1 cellular context compared by ENCODE assay signal in the genomic region with DNA sequence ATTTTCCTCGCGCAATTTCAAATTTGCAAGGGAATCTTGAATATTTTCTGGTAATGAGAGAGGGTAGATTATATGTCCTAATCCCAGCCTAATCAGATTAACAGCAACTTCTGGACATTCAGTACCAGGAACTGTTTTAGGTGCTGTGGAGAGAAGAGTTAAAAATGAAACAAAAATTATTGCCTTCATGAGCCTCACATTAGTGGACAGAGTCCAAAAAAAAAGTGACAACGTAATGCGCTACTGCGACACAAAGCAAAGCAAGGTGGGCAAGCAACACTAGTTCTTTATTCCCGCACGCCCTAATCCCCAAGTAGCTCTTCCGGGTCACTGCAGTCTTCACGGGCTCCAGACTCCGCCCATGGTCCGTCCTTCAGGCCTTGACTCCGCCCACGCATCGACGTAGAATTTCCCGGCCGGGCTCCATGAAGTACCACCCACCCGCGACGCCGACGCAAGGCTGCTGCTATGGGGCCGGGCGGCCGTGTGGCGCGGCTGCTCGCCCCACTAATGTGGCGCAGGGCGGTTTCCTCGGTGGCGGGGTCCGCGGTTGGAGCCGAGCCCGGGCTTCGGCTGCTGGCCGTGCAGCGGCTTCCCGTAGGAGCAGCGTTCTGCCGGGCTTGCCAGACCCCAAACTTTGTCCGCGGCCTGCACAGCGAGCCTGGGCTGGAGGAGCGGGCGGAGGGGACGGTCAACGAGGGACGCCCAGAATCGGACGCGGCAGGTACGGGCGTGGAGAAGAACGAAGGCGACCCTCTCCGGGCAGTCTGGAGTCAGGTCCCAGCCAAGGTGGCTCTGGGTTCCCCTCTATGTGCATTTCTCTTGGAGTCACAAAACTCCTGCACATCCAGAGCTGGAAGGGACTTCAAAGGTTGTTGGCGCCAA.
TF ChIP-seq lines count a peak whose summit lies in the region.

Gene MALSU1, plus strand, starts transcription at position 455 of the 885 bp plus-strand sequence. Its CDS starts 14 bp downstream, at position 469.

TF ChIP-seq in HepG2, 621 proteins besides CTCF, POLR2A, EP300 and RAD21 (continued from another document and continues in another):
- TF ChIP-seq PHF20 (CRISPR knock-in tag; IDR thresholded peaks at IDR 0.05): peak; percentile 87
- no peak; the same call in 1 of the 2 replicates for TF ChIP-seq ZBTB1 (CRISPR knock-in tag; IDR thresholded peaks at IDR 0.05; ENCODE audit: borderline replicate concordance)
- TF ChIP-seq ZBTB33 (CRISPR knock-in tag; IDR thresholded peaks at IDR 0.05): no peak
- TF ChIP-seq TMF1 (CRISPR knock-in tag; IDR thresholded peaks at IDR 0.05; ENCODE audit: low read depth): no peak; the same call in 1 of the 2 replicates
- 0 out of 2 replicates have a peak, but pooled peaks have one; percentile 20 for TF ChIP-seq ZNF572 (CRISPR knock-in tag; IDR thresholded peaks at IDR 0.05)
- TF ChIP-seq ZNF335 (CRISPR knock-in tag; IDR thresholded peaks at IDR 0.05): no peak
- peak; percentile 86; the same call in 1 of the 2 replicates for TF ChIP-seq HDAC2 (CRISPR knock-in tag; IDR thresholded peaks at IDR 0.05)
- peak; percentile 87 for TF ChIP-seq ARHGAP35 (CRISPR knock-in tag; IDR thresholded peaks at IDR 0.05; ENCODE audit: borderline replicate concordance)
- TF ChIP-seq NR2F1 (CRISPR knock-in tag; IDR thresholded peaks at IDR 0.05): no peak
- no peak for TF ChIP-seq RNF219 (CRISPR knock-in tag; IDR thresholded peaks at IDR 0.05)
- TF ChIP-seq ZFP36 (IDR thresholded peaks at IDR 0.05; ENCODE audit: borderline replicate concordance, low read depth, low read length, partially characterized antibody): no peak
- TF ChIP-seq ZNF264 (CRISPR knock-in tag; IDR thresholded peaks at IDR 0.05): 0 out of 2 replicates have a peak, but pooled peaks have one; percentile 21
- TF ChIP-seq NFYB (CRISPR knock-in tag; IDR thresholded peaks at IDR 0.05): peak; percentile 28
- TF ChIP-seq KDM5A (IDR thresholded peaks at IDR 0.05; ENCODE audit: borderline replicate concordance, low read length): peak; percentile 80
- peak; percentile 80 for TF ChIP-seq ZMAT3 (CRISPR knock-in tag; conservative IDR thresholded peaks at IDR 0.05)
- TF ChIP-seq STAG1 (CRISPR knock-in tag; IDR thresholded peaks at IDR 0.05): no peak; the same call in 1 of the 2 replicates
- 0 out of 2 replicates have a peak, but pooled peaks have one; percentile 53 for TF ChIP-seq DNMT3B (CRISPR knock-in tag; conservative IDR thresholded peaks at IDR 0.05)
- TF ChIP-seq PBX2 (CRISPR knock-in tag; IDR thresholded peaks at IDR 0.05): no peak
- 0 out of 2 replicates have a peak, but pooled peaks have one; percentile 64 for TF ChIP-seq ZNF329 (CRISPR knock-in tag; IDR thresholded peaks at IDR 0.05; ENCODE audit: low read depth)
- TF ChIP-seq CCDC6 (CRISPR knock-in tag; IDR thresholded peaks at IDR 0.05): peak; percentile 80
- peak; percentile 85 for TF ChIP-seq ZNF280B (CRISPR knock-in tag; IDR thresholded peaks at IDR 0.05; ENCODE audit: borderline replicate concordance)
- TF ChIP-seq NCOA5 (CRISPR knock-in tag; IDR thresholded peaks at IDR 0.05): no peak
- no peak for TF ChIP-seq ZNF850 (CRISPR knock-in tag; conservative IDR thresholded peaks at IDR 0.05)
- TF ChIP-seq TCF7L2 (IDR thresholded peaks at IDR 0.05; ENCODE audit: low read depth, low read length): no peak
- no peak for TF ChIP-seq PRMT3 (CRISPR knock-in tag; IDR thresholded peaks at IDR 0.05; ENCODE audit: borderline replicate concordance, low read depth)
- peak; percentile 32; the same call in 1 of the 2 replicates for TF ChIP-seq HCFC1 (IDR thresholded peaks at IDR 0.05; ENCODE audit: low read depth, low read length)
- TF ChIP-seq SP2 (CRISPR knock-in tag; IDR thresholded peaks at IDR 0.05): no peak
- peak; percentile 92; the same call in 1 of the 2 replicates for TF ChIP-seq ZNF160 (CRISPR knock-in tag; IDR thresholded peaks at IDR 0.05)
- TF ChIP-seq CENPX (CRISPR knock-in tag; IDR thresholded peaks at IDR 0.05): no peak
- peak; percentile 96 for TF ChIP-seq ZNF883 (CRISPR knock-in tag; IDR thresholded peaks at IDR 0.05; ENCODE audit: not compliant biosample characterization)
- peak; percentile 89 for TF ChIP-seq EED (CRISPR knock-in tag; IDR thresholded peaks at IDR 0.05)
- TF ChIP-seq RARG (CRISPR knock-in tag; IDR thresholded peaks at IDR 0.05; ENCODE audit: low read depth): no peak
- TF ChIP-seq MXD3 (CRISPR knock-in tag; IDR thresholded peaks at IDR 0.05): peak; percentile 75
- no peak for TF ChIP-seq ZNF30 (CRISPR knock-in tag; IDR thresholded peaks at IDR 0.05)
- no peak for TF ChIP-seq ZBTB8A (CRISPR knock-in tag; IDR thresholded peaks at IDR 0.05; ENCODE audit: borderline replicate concordance, low read depth)
- no peak for TF ChIP-seq ZBTB46 (CRISPR knock-in tag; IDR thresholded peaks at IDR 0.05; ENCODE audit: borderline replicate concordance)
- TF ChIP-seq CHCHD3 (CRISPR knock-in tag; IDR thresholded peaks at IDR 0.05): 0 out of 2 replicates have a peak, but pooled peaks have one; percentile 88
- TF ChIP-seq ZNF614 (CRISPR knock-in tag; IDR thresholded peaks at IDR 0.05; ENCODE audit: borderline replicate concordance): no peak
- TF ChIP-seq ZNF281 (CRISPR knock-in tag; IDR thresholded peaks at IDR 0.05; ENCODE audit: borderline replicate concordance): no peak
- TF ChIP-seq AHR (CRISPR knock-in tag; IDR thresholded peaks at IDR 0.05): peak; percentile 67; the same call in 1 of the 2 replicates
- TF ChIP-seq ZNF740 (CRISPR knock-in tag; IDR thresholded peaks at IDR 0.05): no peak
- peak; percentile 71; the same call in 1 of the 2 replicates for TF ChIP-seq ZNF136 (CRISPR knock-in tag; IDR thresholded peaks at IDR 0.05; ENCODE audit: low read depth)
- TF ChIP-seq ZNF773 (CRISPR knock-in tag; IDR thresholded peaks at IDR 0.05; ENCODE audit: borderline replicate concordance): peak; percentile 37; the same call in 1 of the 2 replicates
- no peak for TF ChIP-seq RBAK (CRISPR knock-in tag; IDR thresholded peaks at IDR 0.05)
- no peak for TF ChIP-seq MAFF (IDR thresholded peaks at IDR 0.05; ENCODE audit: low read depth, low read length)
- TF ChIP-seq KLF13 (CRISPR knock-in tag; IDR thresholded peaks at IDR 0.05): no peak
- peak; percentile 83; the same call in 1 of the 2 replicates for TF ChIP-seq ZNF230 (CRISPR knock-in tag; IDR thresholded peaks at IDR 0.05)
- peak; percentile 61 for TF ChIP-seq MNT (IDR thresholded peaks at IDR 0.05)
- TF ChIP-seq PLRG1 (conservative IDR thresholded peaks at IDR 0.05): no peak
